Comparison of ENCODE assay signal across 2 cellular contexts in the genomic region with DNA sequence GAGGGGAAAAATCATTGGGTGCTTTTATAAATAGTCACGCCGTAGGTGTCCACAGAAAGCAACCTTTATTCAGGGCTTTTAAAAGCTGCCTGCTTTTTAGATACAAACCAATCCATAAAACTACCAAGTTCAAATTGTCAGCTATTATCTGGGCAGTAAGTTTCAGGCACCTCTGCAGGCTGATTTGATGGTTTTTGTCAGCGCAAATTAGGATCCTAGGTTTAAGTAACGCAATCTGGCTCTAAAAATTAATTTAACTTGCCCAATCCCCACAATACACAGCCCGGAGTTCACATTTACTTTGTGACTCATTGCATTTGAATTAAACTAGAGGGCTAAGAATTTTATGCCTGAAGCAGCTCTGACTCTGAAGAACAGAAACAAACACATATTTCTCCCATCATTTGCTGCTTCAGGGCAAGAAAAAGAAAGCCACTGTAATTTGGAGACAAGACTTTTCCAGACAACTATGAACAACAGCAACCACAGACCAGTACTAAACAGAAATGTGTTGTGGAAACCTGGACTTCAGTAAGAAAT.
A peak's percentile ranks its signal among the peaks of the same experiment; 100 is the strongest.
TF ChIP-seq lines count a peak whose summit lies in the region.

No MANE protein-coding gene starts in this region.

TF ChIP-seq in HCT116, 20 proteins besides CTCF, POLR2A, EP300 and RAD21:
- TF ChIP-seq, protein P1, sequence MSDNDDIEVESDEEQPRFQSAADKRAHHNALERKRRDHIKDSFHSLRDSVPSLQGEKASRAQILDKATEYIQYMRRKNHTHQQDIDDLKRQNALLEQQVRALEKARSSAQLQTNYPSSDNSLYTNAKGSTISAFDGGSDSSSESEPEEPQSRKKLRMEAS (IDR thresholded peaks at IDR 0.05): no peak
- no peak for TF ChIP-seq TCF7L2 (IDR thresholded peaks at IDR 0.05; ENCODE audit: borderline replicate concordance, extremely low read depth, insufficient read depth, insufficient read length)
- TF ChIP-seq FOSL1 (IDR thresholded peaks at IDR 0.05; ENCODE audit: low read depth): peak; percentile 49; the same call in 1 of the 2 replicates
- peak; percentile 48; the same call in 1 of the 2 replicates for TF ChIP-seq JUND (IDR thresholded peaks at IDR 0.05)
- TF ChIP-seq, protein P2, sequence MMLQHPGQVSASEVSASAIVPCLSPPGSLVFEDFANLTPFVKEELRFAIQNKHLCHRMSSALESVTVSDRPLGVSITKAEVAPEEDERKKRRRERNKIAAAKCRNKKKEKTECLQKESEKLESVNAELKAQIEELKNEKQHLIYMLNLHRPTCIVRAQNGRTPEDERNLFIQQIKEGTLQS (IDR thresholded peaks at IDR 0.05): no peak
- TF ChIP-seq CEBPB (IDR thresholded peaks at IDR 0.05; ENCODE audit: low read depth): peak; percentile 23; the same call in 1 of the 2 replicates
- no peak for TF ChIP-seq ZFX (IDR thresholded peaks at IDR 0.05)
- TF ChIP-seq SRF (IDR thresholded peaks at IDR 0.05; ENCODE audit: low read depth): no peak
- no peak for TF ChIP-seq EZH2 (IDR thresholded peaks at IDR 0.05)
- TF ChIP-seq SIN3A (IDR thresholded peaks at IDR 0.05; ENCODE audit: low read depth): no peak
- TF ChIP-seq, protein P3, sequence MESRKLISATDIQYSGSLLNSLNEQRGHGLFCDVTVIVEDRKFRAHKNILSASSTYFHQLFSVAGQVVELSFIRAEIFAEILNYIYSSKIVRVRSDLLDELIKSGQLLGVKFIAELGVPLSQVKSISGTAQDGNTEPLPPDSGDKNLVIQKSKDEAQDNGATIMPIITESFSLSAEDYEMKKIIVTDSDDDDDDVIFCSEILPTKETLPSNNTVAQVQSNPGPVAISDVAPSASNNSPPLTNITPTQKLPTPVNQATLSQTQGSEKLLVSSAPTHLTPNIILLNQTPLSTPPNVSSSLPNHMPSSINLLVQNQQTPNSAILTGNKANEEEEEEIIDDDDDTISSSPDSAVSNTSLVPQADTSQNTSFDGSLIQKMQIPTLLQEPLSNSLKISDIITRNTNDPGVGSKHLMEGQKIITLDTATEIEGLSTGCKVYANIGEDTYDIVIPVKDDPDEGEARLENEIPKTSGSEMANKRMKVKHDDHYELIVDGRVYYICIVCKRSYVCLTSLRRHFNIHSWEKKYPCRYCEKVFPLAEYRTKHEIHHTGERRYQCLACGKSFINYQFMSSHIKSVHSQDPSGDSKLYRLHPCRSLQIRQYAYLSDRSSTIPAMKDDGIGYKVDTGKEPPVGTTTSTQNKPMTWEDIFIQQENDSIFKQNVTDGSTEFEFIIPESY (IDR thresholded peaks at IDR 0.05; ENCODE audit: extremely low read depth, insufficient replicate concordance, low read length): no peak
- peak; percentile 28; the same call in 1 of the 2 replicates for TF ChIP-seq SP1 (IDR thresholded peaks at IDR 0.05; ENCODE audit: low read depth)
- no peak for TF ChIP-seq EZH2phosphoT487 (IDR thresholded peaks at IDR 0.05; ENCODE audit: borderline replicate concordance)
- TF ChIP-seq YY1 (IDR thresholded peaks at IDR 0.05; ENCODE audit: extremely low read depth, insufficient replicate concordance, low read depth, low read length): no peak
- no peak for TF ChIP-seq POLR2AphosphoS5 (IDR thresholded peaks at IDR 0.05; ENCODE audit: low read depth, low read length)
- TF ChIP-seq EGR1 (IDR thresholded peaks at IDR 0.05; ENCODE audit: low read depth): no peak
- no peak for TF ChIP-seq ELF1 (IDR thresholded peaks at IDR 0.05; ENCODE audit: borderline replicate concordance, low read depth)
- TF ChIP-seq CBX3 (IDR thresholded peaks at IDR 0.05; ENCODE audit: low read depth): peak; percentile 20; the same call in 1 of the 2 replicates
- no peak for TF ChIP-seq REST (IDR thresholded peaks at IDR 0.05; ENCODE audit: low read depth)
- TF ChIP-seq ZNF274 (IDR thresholded peaks at IDR 0.05; ENCODE audit: low read depth, low read length): no peak

TF ChIP-seq in GM12891, 5 proteins besides CTCF, POLR2A, EP300 and RAD21:
- TF ChIP-seq POLR2AphosphoS5 (IDR thresholded peaks at IDR 0.05; ENCODE audit: low read depth, low read length) (no peak), POU2F2 (IDR thresholded peaks at IDR 0.05; ENCODE audit: low read depth, low read length) (no peak), SPI1 (IDR thresholded peaks at IDR 0.05; ENCODE audit: low read depth, low read length) (no peak), TAF1 (IDR thresholded peaks at IDR 0.05; ENCODE audit: low read depth, low read length) (no peak), PAX5 (IDR thresholded peaks at IDR 0.05; ENCODE audit: insufficient read depth, low read length, severe bottlenecking) (no peak)
